In genomic region chr3:38490288-38490860, GRCh38 we compare ENCODE assay signal across 11 cellular contexts.
"Had no signal": no experiment of that assay in that cellular context is flagged by ENCODE, and none has a peak within 500 bp of the region (broad histone marks: within the 10 kb centered on the region; RNA-seq: fewer than 3 reads in every experiment).

No MANE protein-coding gene starts in this region.

- H3K4me3 Mint-ChIP-seq: activated CD8-positive, alpha-beta memory T cell treated with anti-CD3 and anti-CD28 coated beads, Interleukin-2, amount 10 ng/mL, durations not matched to agents 7 days and 5 days; activated naive CD8-positive, alpha-beta T cell treated with anti-CD3 and anti-CD28 coated beads for 36 hours; activated T-cell treated with anti-CD3 and anti-CD28 coated beads, Interleukin-2, amount 50 U/mL, for 24 hours had no signal

- H3K9me3 ChIP-seq: gastroesophageal sphincter, tibial artery had no signal

- H3K79me2 ChIP-seq: parathyroid adenoma had no signal

- H3K36me3 Mint-ChIP-seq: activated CD8-positive, alpha-beta memory T cell treated with anti-CD3 and anti-CD28 coated beads, Interleukin-2, amount 10 ng/mL, durations not matched to agents 7 days and 5 days; activated naive CD8-positive, alpha-beta T cell treated with anti-CD3 and anti-CD28 coated beads for 36 hours had no signal

- DNase-seq: activated CD4-positive, alpha-beta T cell treated with anti-CD3 and anti-CD28 coated beads, Interleukin-2, amount 50 U/mL, for 4 hours; activated CD8-positive, alpha-beta memory T cell treated with anti-CD3 and anti-CD28 coated beads, Interleukin-2, amount 10 ng/mL, durations not matched to agents 7 days and 5 days; activated gamma-delta T cell treated with Interleukin-2 at 50 U/mL for 16 hours; activated naive CD8-positive, alpha-beta T cell treated with anti-CD3 and anti-CD28 coated beads for 36 hours; activated T-cell treated with anti-CD3 and anti-CD28 coated beads, Interleukin-2, amount 50 U/mL, for 24 hours; left ventricle myocardium superior; mesenchymal stem cell; small intestine; tibial artery had no signal

- H3K27me3 Mint-ChIP-seq: activated CD8-positive, alpha-beta memory T cell treated with anti-CD3 and anti-CD28 coated beads, Interleukin-2, amount 10 ng/mL, durations not matched to agents 7 days and 5 days; activated naive CD8-positive, alpha-beta T cell treated with anti-CD3 and anti-CD28 coated beads for 36 hours; activated T-cell treated with anti-CD3 and anti-CD28 coated beads, Interleukin-2, amount 50 U/mL, for 24 hours had no signal

- H3K9me3 Mint-ChIP-seq: activated naive CD8-positive, alpha-beta T cell treated with anti-CD3 and anti-CD28 coated beads for 36 hours; activated T-cell treated with anti-CD3 and anti-CD28 coated beads, Interleukin-2, amount 50 U/mL, for 24 hours had no signal

- H3K27ac Mint-ChIP-seq: activated CD8-positive, alpha-beta memory T cell treated with anti-CD3 and anti-CD28 coated beads, Interleukin-2, amount 10 ng/mL, durations not matched to agents 7 days and 5 days; activated naive CD8-positive, alpha-beta T cell treated with anti-CD3 and anti-CD28 coated beads for 36 hours; activated T-cell treated with anti-CD3 and anti-CD28 coated beads, Interleukin-2, amount 50 U/mL, for 24 hours had no signal

- H3K4me3 ChIP-seq: gastroesophageal sphincter, tibial artery had no signal

- H3K4me1 ChIP-seq: parathyroid adenoma, tibial artery had no signal

- H2AFZ ChIP-seq: parathyroid adenoma had no signal

- H3K4me1 Mint-ChIP-seq: activated naive CD8-positive, alpha-beta T cell treated with anti-CD3 and anti-CD28 coated beads for 36 hours had no signal

- H3K27ac ChIP-seq: gastroesophageal sphincter, parathyroid adenoma, tibial artery had no signal

- H3K27me3 ChIP-seq: gastroesophageal sphincter, tibial artery had no signal
